ENCODE assay signal across 8 cellular contexts in the genomic region with DNA sequence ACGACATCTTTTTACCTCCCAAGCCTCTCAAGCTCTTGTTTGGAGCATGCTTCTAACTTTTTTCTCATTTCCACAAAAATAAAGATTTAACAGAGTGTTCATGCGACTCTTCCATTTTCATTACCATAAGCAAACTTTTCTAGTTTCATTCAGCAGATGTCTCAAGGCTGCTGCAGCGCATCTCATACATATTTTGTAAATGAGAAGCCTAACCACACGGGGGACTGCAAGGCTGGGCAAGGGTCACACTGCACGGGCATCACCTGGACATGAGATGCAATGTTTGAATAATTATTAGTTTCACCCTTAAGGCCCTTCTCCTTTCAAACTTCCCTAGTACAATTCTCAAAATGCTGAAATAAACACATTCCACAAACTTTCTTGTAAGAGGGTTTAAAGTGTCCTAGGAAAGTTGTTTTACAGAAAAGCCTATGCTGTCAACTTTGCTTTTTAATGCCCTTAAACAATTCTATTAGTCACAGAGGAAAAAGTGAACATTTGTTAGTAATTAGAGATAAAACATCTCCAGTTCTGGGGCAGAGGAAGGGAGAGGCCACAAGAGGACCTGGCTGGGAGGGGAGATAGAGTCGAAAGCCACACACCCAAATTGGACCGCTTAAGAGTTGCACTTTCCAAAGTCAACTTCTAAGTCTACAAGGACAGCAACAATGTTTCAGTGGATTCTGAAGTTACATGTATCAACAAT. TPM values are rescaled to one million over a fixed set of nuclear protein-coding genes. Genes with fewer than 3 reads are reported as not detected.
DNase-seq lines count a peak whose midpoint lies in the region; ATAC-seq and TF ChIP-seq lines count a peak whose summit lies in the region.

No MANE protein-coding gene starts in this region.

- no peak overlapping the region for H3K4ac ChIP-seq in mesenchymal stem cell (ENCODE audit: low read depth in 1 of 2, low read length in 2 of 2)

- H3K36me3 ChIP-seq in NT2/D1 (ENCODE audit: insufficient read depth, insufficient read length, low read length): no peaks in the 10 kb centered on the region
- no peaks in the 10 kb centered on the region for H3K36me3 ChIP-seq in mesenchymal stem cell (ENCODE audit: control insufficient read depth in 1 of 2, insufficient read depth in 2 of 2, low read depth in 1 of 2, low read length in 2 of 2)
- no peaks in the 10 kb centered on the region for H3K36me3 ChIP-seq in aorta (ENCODE audit: control insufficient read depth in 1 of 2, insufficient read depth in 2 of 2, low read length in 1 of 2)

- no peak overlapping the region for H2BK12ac ChIP-seq in mesenchymal stem cell (ENCODE audit: low read length in 2 of 2)

- no peak overlapping the region for H3K23ac ChIP-seq in mesenchymal stem cell (ENCODE audit: low read length in 2 of 2)

- no peak overlapping the region for H3K14ac ChIP-seq in mesenchymal stem cell (ENCODE audit: low read length in 2 of 2)

- peak; percentile 21 for DNase-seq in GM04503 (ENCODE audit: low read depth)
- no peak for DNase-seq in NT2/D1 (ENCODE audit: low read depth, low spot score)
- DNase-seq in chondrocyte (ENCODE audit: low spot score): no peak
- DNase-seq in mesenchymal stem cell: peak; percentile 70
- DNase-seq in aorta: no peak
- DNase-seq in T1000 (lab: John Stamatoyannopoulos, UW): no peak
- DNase-seq in midbrain (lab: John Stamatoyannopoulos, UW): no peak
- no peak for DNase-seq in HuH-7 (ENCODE audit: low spot score)

- H3K79me1 ChIP-seq in mesenchymal stem cell (replicated peaks; ENCODE audit: low read length, poor library complexity, severe bottlenecking): peaks cover 19% of the 10 kb centered on the region

- H4K8ac ChIP-seq in mesenchymal stem cell (ENCODE audit: low read length): no peak overlapping the region

- peaks cover 7% of the 10 kb centered on the region; the same call in 1 of the 2 replicates for H3K9me3 ChIP-seq in NT2/D1 (ENCODE audit: insufficient read depth, low read length)
- peaks cover 5% of the 10 kb centered on the region for H3K9me3 ChIP-seq in mesenchymal stem cell (ENCODE audit: control insufficient read depth, low read length)
- H3K9me3 ChIP-seq in aorta (ENCODE audit: control insufficient read depth, low read length): no peaks in the 10 kb centered on the region

- no peak overlapping the region for H2BK5ac ChIP-seq in mesenchymal stem cell (ENCODE audit: low read depth, low read length, poor library complexity, severe bottlenecking)

- peak; percentile 37 for ATAC-seq in aorta (ENCODE audit: low FRiP score)

- H3K27me3 ChIP-seq in NT2/D1 (ENCODE audit: insufficient read depth, insufficient read length): peaks cover 4% of the 10 kb centered on the region
- no peaks in the 10 kb centered on the region for H3K27me3 ChIP-seq in mesenchymal stem cell (ENCODE audit: control insufficient read depth in 1 of 2, insufficient read depth in 1 of 2, low read length in 2 of 2)
- no peaks in the 10 kb centered on the region for H3K27me3 ChIP-seq in aorta (ENCODE audit: control insufficient read depth in 1 of 2, insufficient read depth in 2 of 2, low read length in 1 of 2)

- H3K9me3 Mint-ChIP-seq in chondrocyte (ENCODE audit: low read depth): peaks cover 3% of the 10 kb centered on the region

- H3K4me3 ChIP-seq in NT2/D1 (ENCODE audit: insufficient read length, low read depth) (peak overlapping the region; percentile 64), mesenchymal stem cell (ENCODE audit: insufficient read depth in 1 of 2, low read depth in 1 of 2, low read length in 2 of 2) (peak overlapping the region in 1 of 2 experiments; percentile 89), aorta (ENCODE audit: low read length in 2 of 2) (peak overlapping the region in 1 of 2 donors; percentile 92)

- H2BK15ac ChIP-seq in mesenchymal stem cell (ENCODE audit: low read depth, poor library complexity, severe bottlenecking): peak overlapping the region; percentile 66

- WGBS in mesenchymal stem cell: 24% methylated on average over 7 of the region's 7 CpGs
- 54 to 59% methylated on average over 7 of the region's 7 CpGs for WGBS in aorta, 2 donors

- intact Hi-C loops in aorta (cut with DNase I): no loop called here

- no peaks in the 10 kb centered on the region for H3K27me3 Mint-ChIP-seq in chondrocyte (ENCODE audit: low read depth)

- no peak overlapping the region for H4K91ac ChIP-seq in mesenchymal stem cell (ENCODE audit: low read length)

- no peaks in the 10 kb centered on the region for H3K36me3 Mint-ChIP-seq in chondrocyte (ENCODE audit: low read depth)

- peak overlapping the region; percentile 4 for H3K27ac Mint-ChIP-seq in chondrocyte (ENCODE audit: unreplicated experiment)

- H3K4me1 ChIP-seq in NT2/D1 (ENCODE audit: insufficient read depth, insufficient read length) (peaks cover 9% of the 10 kb centered on the region), mesenchymal stem cell (ENCODE audit: control insufficient read depth, insufficient read depth, low read depth, low read length) (peaks cover 16% of the 10 kb centered on the region), aorta (ENCODE audit: control insufficient read depth in 1 of 2, insufficient read depth in 2 of 2, low read length in 2 of 2) (no peaks in the 10 kb centered on the region)

- H3K4me3 Mint-ChIP-seq in chondrocyte (ENCODE audit: unreplicated experiment): peak overlapping the region; percentile 78

- TF ChIP-seq CTCF in chondrocyte (IDR thresholded peaks at IDR 0.05): no peak

- H3K9ac ChIP-seq in NT2/D1 (ENCODE audit: insufficient read length, low read depth) (peak overlapping the region; percentile 77), mesenchymal stem cell (ENCODE audit: low read length) (peak overlapping the region; percentile 86)

- peak overlapping the region; percentile 97 for H3K4me2 ChIP-seq in mesenchymal stem cell (ENCODE audit: low read length, poor library complexity, severe bottlenecking)

- no peak overlapping the region for H2AFZ ChIP-seq in mesenchymal stem cell (ENCODE audit: low read depth, low read length)

- H2AK5ac ChIP-seq in mesenchymal stem cell (ENCODE audit: low read length, severe bottlenecking): no peak overlapping the region

- H3K4me1 Mint-ChIP-seq in chondrocyte (ENCODE audit: low read depth): peaks cover 42% of the 10 kb centered on the region

- H3K27ac ChIP-seq in mesenchymal stem cell (ENCODE audit: low read length, poor library complexity, severe bottlenecking) (no peak overlapping the region), aorta (ENCODE audit: low read depth in 1 of 2, low read length in 2 of 2) (no peak overlapping the region)

- H3K18ac ChIP-seq in mesenchymal stem cell (ENCODE audit: low read depth in 1 of 2, low read length in 2 of 2): no peak overlapping the region

- H2BK120ac ChIP-seq in mesenchymal stem cell (ENCODE audit: low read depth, low read length): no peak overlapping the region

RNA-seq across cellular contexts. Expression of a gene that starts 1.3 kb away (rescaled TPM):
- 13.0 to 15.3 TPM (median 14.8 TPM) in 3 replicates for total RNA-seq in chondrocyte
- polyA plus RNA-seq in mesenchymal stem cell (2013, experiment 1 of 2): 16.6 TPM
- 16.1 TPM for polyA plus RNA-seq in mesenchymal stem cell (2013, experiment 2 of 2)
- total RNA-seq in aorta: 10 to 100 TPM; 22.5 to 31.4 TPM
- 1 to 10 TPM; 6.9 to 8.2 TPM for polyA plus RNA-seq in aorta

Comparison
In these comparisons a context has a peak if more than half of its experiments do, and no peak if none do; other contexts are left out.
1. DNase-seq: peak in GM04503 (single experiment) and mesenchymal stem cell (single experiment); none in NT2/D1 (single experiment), chondrocyte (single experiment), aorta (0 of 2), T1000 (single experiment), midbrain (single experiment) and HuH-7 (single experiment).